18 cellular contexts compared by ENCODE assay signal in genomic region chr12:84070311-84070710, GRCh38.
A peak's percentile ranks its signal among the peaks of the same experiment; 100 is the strongest.
DNase-seq lines count a peak whose midpoint lies in the region; TF ChIP-seq lines count a peak whose summit lies in the region.
"Had no signal": no experiment of that assay in that cellular context is flagged by ENCODE, and none has a peak within 500 bp of the region (broad histone marks: within the 10 kb centered on the region; RNA-seq: fewer than 3 reads in every experiment).

No MANE protein-coding gene starts in this region.

- intact Hi-C loops in posterior vena cava (cut with DNase I), result no loop called here

- H3K9me3 ChIP-seq in fibroblast of lung (ENCODE audit: control insufficient read depth, insufficient read depth, low read depth, low read length), result no peaks in the 10 kb centered on the region
- H3K9me3 ChIP-seq: BE2C, SJCRH30 had no signal

- H3K4me2 ChIP-seq in fibroblast of lung (ENCODE audit: extremely low read depth, insufficient read depth, low read length), result no peak overlapping the region

- H4K20me1 ChIP-seq in fibroblast of lung (ENCODE audit: control insufficient read depth, extremely low read depth, insufficient read depth, low read length), result no peaks in the 10 kb centered on the region

- no peaks in the 10 kb centered on the region for H3K4me1 ChIP-seq in fibroblast of lung (ENCODE audit: control insufficient read depth, extremely low read depth, insufficient read depth, low read length)
- H3K4me1 ChIP-seq: parathyroid adenoma, SJCRH30 had no signal

- DNase-seq in AG08395 (ENCODE audit: low spot score) (peak; percentile 83), HCEC 1CT (peak; percentile 75), fibroblast of lung (ENCODE audit: low read depth in 2 of 2) (peak; percentile 51 to 79), posterior vena cava (ENCODE audit: low spot score) (peak; percentile 77), germinal center (ENCODE audit: low spot score) (no peak), NCI-H345 treated with DMSO at 0.1 percent for 48 hours (lab: John Stamatoyannopoulos, UW; ENCODE audit: unreplicated experiment) (no peak)
- DNase-seq in stimulated activated CD4-positive, alpha-beta T cell treated with anti-CD3 and anti-CD28 coated beads, Interleukin-4, amount 100 ng/mL, for 24 hours, result no peak
- DNase-seq in activated CD4-positive, alpha-beta T cell treated with anti-CD3 and anti-CD28 coated beads for 4 hours, result no peak
- DNase-seq: activated CD4-positive, alpha-beta T cell treated with anti-CD3 and anti-CD28 coated beads, Interleukin-2, amount 10 ng/mL, durations not matched to agents 7 days and 5 days; BE2C; caudate nucleus; DMS153; effector memory CD8-positive, alpha-beta T cell; NCI-H1694 treated with DMSO at 0.1 percent for 48 hours; stimulated activated CD4-positive, alpha-beta T cell treated with anti-CD3 and anti-CD28 coated beads, Interleukin-12 subunit alpha, Interleukin-12 subunit beta, amount 100 ng/mL, for 4 hours; stimulated activated naive CD8-positive, alpha-beta T cell treated with anti-CD3 and anti-CD28 coated beads, Interleukin-15, Interleukin-2, amounts not matched to agents 100 U/mL and 50 U/mL, for 24 hours had no signal

- H3K27ac ChIP-seq in fibroblast of lung (ENCODE audit: insufficient read depth, low read length), result peak overlapping the region; percentile 66
- H3K27ac ChIP-seq: parathyroid adenoma, SJCRH30 had no signal

- no peaks in the 10 kb centered on the region for H3K36me3 ChIP-seq in fibroblast of lung (ENCODE audit: control insufficient read depth, insufficient read depth, low read length)
- H3K36me3 ChIP-seq: BE2C, SJCRH30 had no signal

- TF ChIP-seq CTCF in fibroblast of lung (conservative IDR thresholded peaks at IDR 0.05 in 1 of 2, IDR thresholded peaks at IDR 0.05 in 1 of 2; ENCODE audit: low read depth in 1 of 2, low read length in 2 of 2), result no peak

- no peak overlapping the region for H3K4me3 ChIP-seq in fibroblast of lung (replicated peaks in 1 of 4; ENCODE audit: control extremely low read depth in 1 of 4, insufficient read depth in 1 of 4, low read depth in 3 of 4, low read length in 4 of 4)
- H3K4me3 ChIP-seq: SJCRH30 had no signal

- H3K79me2 ChIP-seq in fibroblast of lung (ENCODE audit: control insufficient read depth, insufficient read depth, low read length), result no peaks in the 10 kb centered on the region
- H3K79me2 ChIP-seq: parathyroid adenoma had no signal

- no peaks in the 10 kb centered on the region for H3K27me3 ChIP-seq in fibroblast of lung (ENCODE audit: control insufficient read depth, insufficient read depth, low read length)
- H3K27me3 ChIP-seq: BE2C, SJCRH30 had no signal

- no peak overlapping the region for H3K9ac ChIP-seq in fibroblast of lung (ENCODE audit: insufficient read depth, low read length)
- H3K9ac ChIP-seq: parathyroid adenoma had no signal

- H2AFZ ChIP-seq in fibroblast of lung (ENCODE audit: low read length), result no peak overlapping the region
- H2AFZ ChIP-seq: parathyroid adenoma had no signal

Comparison
In these comparisons a context has a peak if more than half of its experiments do, and no peak if none do; other contexts are left out.
1. DNase-seq: peak in AG08395 (single experiment), HCEC 1CT (single experiment), fibroblast of lung (2 of 2) and posterior vena cava (single experiment); none in germinal center (single experiment), stimulated activated CD4-positive, alpha-beta T cell treated with anti-CD3 and anti-CD28 coated beads, Interleukin-4, amount 100 ng/mL, for 24 hours (single experiment), activated CD4-positive, alpha-beta T cell treated with anti-CD3 and anti-CD28 coated beads for 4 hours (0 of 2) and NCI-H345 treated with DMSO at 0.1 percent for 48 hours (single experiment).